Comparison of ENCODE assay signal across 18 cellular contexts in genomic region chr3:79973917-79974595, GRCh38.
"Had no signal": no experiment of that assay in that cellular context is flagged by ENCODE, and none has a peak within 500 bp of the region (broad histone marks: within the 10 kb centered on the region; RNA-seq: fewer than 3 reads in every experiment).

No MANE protein-coding gene starts in this region.

- H3K9me3 ChIP-seq: esophagus squamous epithelium, psoas muscle, suprapubic skin, upper lobe of right lung had no signal

- H3K27ac ChIP-seq: esophagus squamous epithelium, psoas muscle, suprapubic skin, upper lobe of right lung had no signal

- H3K4me3 ChIP-seq: esophagus squamous epithelium, psoas muscle, suprapubic skin, upper lobe of right lung had no signal

- H3K36me3 ChIP-seq: esophagus squamous epithelium, suprapubic skin, upper lobe of right lung had no signal

- DNase-seq: activated CD4-positive, alpha-beta T cell treated with anti-CD3 and anti-CD28 coated beads for 1 hour; activated CD4-positive, alpha-beta T cell treated with anti-CD3 and anti-CD28 coated beads, Interleukin-2, amount 50 U/mL, for 48 hours; activated CD8-positive, alpha-beta memory T cell treated with anti-CD3 and anti-CD28 coated beads, Interleukin-2, amount 10 ng/mL, durations not matched to agents 7 days and 5 days; activated effector memory CD4-positive, alpha-beta T cell treated with anti-CD3 and anti-CD28 coated beads, Interleukin-2, amount 50 U/mL, for 16 hours; activated naive CD8-positive, alpha-beta T cell treated with anti-CD3 and anti-CD28 coated beads, Interleukin-2, amount 10 ng/mL, durations not matched to agents 7 days and 5 days; activated T-cell treated with anti-CD3 and anti-CD28 coated beads, Interleukin-2, amount 50 U/mL, for 24 hours; aorta; esophagus squamous epithelium; foreskin melanocyte; head of caudate nucleus; mesendoderm; occipital lobe; psoas muscle; stimulated activated CD4-positive, alpha-beta T cell treated with anti-CD3 and anti-CD28 coated beads, Interleukin-2, amount 100 ng/mL, for 48 hours; stimulated activated naive CD8-positive, alpha-beta T cell treated with anti-CD3 and anti-CD28 coated beads, Interleukin-15, Interleukin-2, amounts not matched to agents 100 U/mL and 50 U/mL, for 24 hours; T-helper 9 cell; upper lobe of right lung had no signal

- H3K4me1 ChIP-seq: esophagus squamous epithelium, psoas muscle, suprapubic skin, upper lobe of right lung had no signal

- H3K27me3 ChIP-seq: esophagus squamous epithelium, suprapubic skin, upper lobe of right lung had no signal

- ATAC-seq: activated CD8-positive, alpha-beta memory T cell treated with anti-CD3 and anti-CD28 coated beads, Interleukin-2, amount 10 ng/mL, durations not matched to agents 7 days and 5 days; psoas muscle; stimulated activated naive CD8-positive, alpha-beta T cell treated with anti-CD3 and anti-CD28 coated beads, Interleukin-15, Interleukin-2, amounts not matched to agents 100 U/mL and 50 U/mL, for 24 hours; upper lobe of right lung had no signal
